ENCODE assay signal across 1 cellular context in genomic region chr20:63495771-63496403, GRCh38.
TF ChIP-seq lines count a peak whose summit lies in the region.

No MANE protein-coding gene starts in this region.

TF ChIP-seq in K562, 482 proteins besides CTCF, POLR2A, EP300 and RAD21 (continues in another document):
- 0 out of 2 replicates have a peak, but pooled peaks have one; percentile 40 for TF ChIP-seq ARID4B (CRISPR knock-in tag; IDR thresholded peaks at IDR 0.05)
- TF ChIP-seq SFPQ (IDR thresholded peaks at IDR 0.05; ENCODE audit: low read depth, low read length), result no peak
- peak; percentile 93 for TF ChIP-seq ZBTB7A (IDR thresholded peaks at IDR 0.05; ENCODE audit: borderline replicate concordance, control insufficient read depth, low read depth, low read length)
- TF ChIP-seq PCBP1 (IDR thresholded peaks at IDR 0.05; ENCODE audit: low read depth, low read length, poor library complexity, severe bottlenecking), result peak; percentile 23
- peak; percentile 44; the same call in 1 of the 2 replicates for TF ChIP-seq TFAP4 (CRISPR knock-in tag; IDR thresholded peaks at IDR 0.05; ENCODE audit: borderline replicate concordance)
- TF ChIP-seq ZNF511 (CRISPR knock-in tag; IDR thresholded peaks at IDR 0.05), result peak; percentile 71; the same call in 1 of the 2 replicates
- 0 out of 4 replicates have a peak, but pooled peaks of 1 of the 2 experiments have one; percentile 18 for TF ChIP-seq MNT (conservative IDR thresholded peaks at IDR 0.05)
- no peak for TF ChIP-seq MLLT1 (IDR thresholded peaks at IDR 0.05)
- TF ChIP-seq JUND (IDR thresholded peaks at IDR 0.05; ENCODE audit: borderline replicate concordance, low read depth, low read length), result peak; percentile 29; the same call in 1 of the 2 replicates
- TF ChIP-seq JUND (tag; IDR thresholded peaks at IDR 0.05; ENCODE audit: borderline replicate concordance, low read depth, low read length), result no peak
- peak; percentile 59; the same call in 1 of the 2 replicates for TF ChIP-seq SMC3 (conservative IDR thresholded peaks at IDR 0.05; ENCODE audit: insufficient read depth, low read depth, low read length)
- TF ChIP-seq MAX (CRISPR knock-in tag; IDR thresholded peaks at IDR 0.05), result peak; percentile 60; the same call in 1 of the 2 replicates
- peak; percentile 63 for TF ChIP-seq CREM (IDR thresholded peaks at IDR 0.05; ENCODE audit: low read depth)
- TF ChIP-seq STAG1 (CRISPR knock-in tag; IDR thresholded peaks at IDR 0.05; ENCODE audit: borderline replicate concordance), result peak; percentile 25; the same call in 1 of the 2 replicates
- TF ChIP-seq STAT6 (CRISPR knock-in tag; IDR thresholded peaks at IDR 0.05), result no peak
- peak; percentile 57; the same call in 1 of the 2 replicates for TF ChIP-seq MED1 (CRISPR knock-in tag; IDR thresholded peaks at IDR 0.05; ENCODE audit: borderline replicate concordance)
- TF ChIP-seq YY1 (IDR thresholded peaks at IDR 0.05; ENCODE audit: borderline replicate concordance in 1 of 3, control insufficient read depth in 1 of 3, extremely low read depth in 1 of 3, insufficient read depth in 3 of 3, insufficient read length in 1 of 3, insufficient replicate concordance in 2 of 3, low read depth in 1 of 3, low read length in 2 of 3), result peak in 1 of 3 experiments; percentile 29
- TF ChIP-seq ATF1 (CRISPR knock-in tag; IDR thresholded peaks at IDR 0.05), result no peak
- peak; percentile 34; the same call in 1 of the 2 replicates for TF ChIP-seq ATF1 (tag; IDR thresholded peaks at IDR 0.05)
- TF ChIP-seq CTCFL (IDR thresholded peaks at IDR 0.05; ENCODE audit: borderline replicate concordance, insufficient read depth, low read depth, low read length, poor library complexity, severe bottlenecking), result peak; percentile 81
- no peak for TF ChIP-seq E2F4 (CRISPR knock-in tag; IDR thresholded peaks at IDR 0.05; ENCODE audit: low read depth)
- TF ChIP-seq L3MBTL2 (IDR thresholded peaks at IDR 0.05), result peak; percentile 60; the same call in 1 of the 2 replicates
- TF ChIP-seq KDM2B (CRISPR knock-in tag; IDR thresholded peaks at IDR 0.05), result peak; percentile 63; the same call in 1 of the 2 replicates
- TF ChIP-seq THRAP3 (IDR thresholded peaks at IDR 0.05; ENCODE audit: borderline replicate concordance), result no peak
- peak; percentile 44; the same call in 1 of the 2 replicates for TF ChIP-seq CTBP1 (IDR thresholded peaks at IDR 0.05; ENCODE audit: borderline replicate concordance)
- peak; percentile 59; the same call in 1 of the 2 replicates for TF ChIP-seq RB1 (IDR thresholded peaks at IDR 0.05; ENCODE audit: low read depth)
- no peak for TF ChIP-seq FOXP4 (CRISPR knock-in tag; IDR thresholded peaks at IDR 0.05; ENCODE audit: borderline replicate concordance)
- peak; percentile 32; the same call in 1 of the 2 replicates for TF ChIP-seq ZNF263 (CRISPR knock-in tag; IDR thresholded peaks at IDR 0.05; ENCODE audit: borderline replicate concordance)
- no peak for TF ChIP-seq RBM25 (IDR thresholded peaks at IDR 0.05; ENCODE audit: low read depth, low read length, severe bottlenecking)
- TF ChIP-seq ZNF124 (CRISPR knock-in tag; IDR thresholded peaks at IDR 0.05), result no peak
- TF ChIP-seq RBFOX2 (IDR thresholded peaks at IDR 0.05; ENCODE audit: low read depth, low read length), result 0 out of 2 replicates have a peak, but pooled peaks have one; percentile 5
- 0 out of 2 replicates have a peak, but pooled peaks have one; percentile 46 for TF ChIP-seq FOXP1 (CRISPR knock-in tag; IDR thresholded peaks at IDR 0.05)
- peak in 1 of 2 experiments; percentile 64; a peak in 1 of 4 replicates for TF ChIP-seq TEAD1 (CRISPR knock-in tag; IDR thresholded peaks at IDR 0.05)
- TF ChIP-seq MTA3 (IDR thresholded peaks at IDR 0.05; ENCODE audit: borderline replicate concordance), result 0 out of 2 replicates have a peak, but pooled peaks have one; percentile 17
- TF ChIP-seq MAZ (CRISPR knock-in tag; conservative IDR thresholded peaks at IDR 0.05 in 1 of 2, IDR thresholded peaks at IDR 0.05 in 1 of 2), result peak; percentile 33 to 84; a peak in 3 of 4 replicates
